In genomic region chr3:136078421-136079364, GRCh38 we compare ENCODE assay signal across 8 cellular contexts.
A peak's percentile ranks its signal among the peaks of the same experiment; 100 is the strongest.
DNase-seq lines count a peak whose midpoint lies in the region; ATAC-seq, FAIRE-seq and TF ChIP-seq lines count a peak whose summit lies in the region.

No MANE protein-coding gene starts in this region.

- peaks cover 8% of the 10 kb centered on the region for H3K4me1 Mint-ChIP-seq in chondrocyte (ENCODE audit: low read depth)
- peaks cover 0 to 4% (median 0%) of the 10 kb centered on the region in 7 donors for H3K4me1 Mint-ChIP-seq in naive thymus-derived CD4-positive, alpha-beta T cell

- H3K4me3 Mint-ChIP-seq in chondrocyte (ENCODE audit: unreplicated experiment): no peak overlapping the region
- H3K4me3 Mint-ChIP-seq in naive thymus-derived CD4-positive, alpha-beta T cell: no peak overlapping the region

- no peaks in the 10 kb centered on the region for H3K9me3 ChIP-seq in A549
- no peaks in the 10 kb centered on the region for H3K9me3 ChIP-seq in naive thymus-derived CD4-positive, alpha-beta T cell (ENCODE audit: control insufficient read depth in 2 of 3, low read length in 3 of 3)

- POLR2A ChIA-PET in A549 (lab: Yijun Ruan, JAX): interaction anchor here (1.1 to 1.5 kb wide), 2 partner anchors 117 to 674 kb away, joined by 3 to 6 read pairs; partner anchors contain the start of genes MSL2 and STAG1
- POLR2A ChIA-PET in naive thymus-derived CD4-positive, alpha-beta T cell (lab: Charles Lee): interaction anchor here (0.6 to 1.5 kb wide), 3 partner anchors 116 to 674 kb away, joined by 3 to 5 read pairs (median 4); partner anchors contain the start of gene STAG1

- H3K4me1 ChIP-seq in A549: peaks cover 9% of the 10 kb centered on the region; the same call in 2 of the 3 replicates
- H3K4me1 ChIP-seq in naive thymus-derived CD4-positive, alpha-beta T cell (ENCODE audit: control insufficient read depth in 2 of 2, insufficient read depth in 2 of 2, low read length in 2 of 2): no peaks in the 10 kb centered on the region

- peak; percentile 68 for TF ChIP-seq CTCF in A549 (IDR thresholded peaks at IDR 0.05)
- TF ChIP-seq CTCF in GM12864 (IDR thresholded peaks at IDR 0.05; ENCODE audit: low read depth, low read length, missing control alignments): peak; percentile 52
- TF ChIP-seq CTCF in chondrocyte (IDR thresholded peaks at IDR 0.05): peak; percentile 90

- peak; percentile 68 to 75 for TF ChIP-seq RAD21 in A549 (conservative IDR thresholded peaks at IDR 0.05 in 1 of 2, IDR thresholded peaks at IDR 0.05 in 1 of 2)

- H3K36me3 Mint-ChIP-seq in chondrocyte (ENCODE audit: low read depth): peaks cover 7% of the 10 kb centered on the region
- H3K36me3 Mint-ChIP-seq in naive thymus-derived CD4-positive, alpha-beta T cell: no peaks in the 10 kb centered on the region

- CTCF ChIA-PET in A549 (lab: Yijun Ruan, JAX): interaction anchor here (0.8 to 3.9 kb wide), 6 partner anchors 14 to 674 kb away, joined by 3 to 21 read pairs (median 4); partner anchors contain the start of genes PCCB and STAG1
- CTCF ChIA-PET in naive thymus-derived CD4-positive, alpha-beta T cell (lab: Charles Lee): interaction anchor here (0.6 to 2.9 kb wide), 6 partner anchors 288 to 938 kb away, joined by 3 to 24 read pairs (median 5); no protein-coding TSS in a partner anchor

- H3K27ac Mint-ChIP-seq in chondrocyte (ENCODE audit: unreplicated experiment): no peak overlapping the region
- H3K27ac Mint-ChIP-seq in naive thymus-derived CD4-positive, alpha-beta T cell: no peak overlapping the region

- 65% methylated on average over 6 of the region's 6 CpGs for WGBS in A549 (ENCODE audit: missing lambda C conversion rate)

- ATAC-seq in A549 (peak in 1 of 2 experiments; percentile 50; a peak in 2 of 6 replicates), HG02678 (IDR thresholded peaks at IDR 0.05; ENCODE audit: unreplicated experiment) (no peak)
- ATAC-seq in naive thymus-derived CD4-positive, alpha-beta T cell: no peak

- TF ChIP-seq EP300 in A549 (IDR thresholded peaks at IDR 0.05): no peak

- DNase-seq in A549 (ENCODE audit: low read depth in 1 of 2, low spot score in 1 of 2): peak; percentile 6 to 22
- no peak for DNase-seq in GM12864 (ENCODE audit: low read depth)
- peak; percentile 3 for DNase-seq in NCI-H446 treated with DMSO at 0.1 percent for 48 hours (lab: John Stamatoyannopoulos, UW)
- DNase-seq in chondrocyte (ENCODE audit: low spot score): no peak
- DNase-seq in naive thymus-derived CD4-positive, alpha-beta T cell: peak in 6 of 9 donors; percentile 9 to 49 (median 28)
- DNase-seq in iPS-NIHi11 (ENCODE audit: low spot score): no peak
- no peak for DNase-seq in stimulated activated naive CD4-positive, alpha-beta T cell treated with Interleukin-2 at 50 U/mL for 16 hours (lab: John Stamatoyannopoulos, UW)

- no peak for TF ChIP-seq POLR2A in A549 (IDR thresholded peaks at IDR 0.05; ENCODE audit: low read length)

- H3K4me2 ChIP-seq in A549: no peak overlapping the region

- intact Hi-C loops in naive thymus-derived CD4-positive, alpha-beta T cell (cut with micrococcal nuclease): loop anchor here (1.0 to 10.0 kb wide), 14 partner anchors 99 to 1976 kb away; partner anchors contain the start of genes NCK1 (in 2 of the 2), PCCB (in 1 of the 2) and STAG1 (in 1 of the 2)

- no peak for FAIRE-seq in A549 (lab: Jason Lieb, UNC)

- H3K27me3 ChIP-seq in naive thymus-derived CD4-positive, alpha-beta T cell (ENCODE audit: control insufficient read depth in 2 of 2, insufficient read depth in 2 of 2, low read length in 2 of 2): no peaks in the 10 kb centered on the region

- no peaks in the 10 kb centered on the region for H3K27me3 Mint-ChIP-seq in chondrocyte (ENCODE audit: low read depth)
- peaks cover 0 to 6% (median 0%) of the 10 kb centered on the region in 5 donors for H3K27me3 Mint-ChIP-seq in naive thymus-derived CD4-positive, alpha-beta T cell

- no peaks in the 10 kb centered on the region for H3K36me3 ChIP-seq in naive thymus-derived CD4-positive, alpha-beta T cell (ENCODE audit: control insufficient read depth in 2 of 3, insufficient read depth in 3 of 3, low read length in 3 of 3)

- no peak overlapping the region for H3K27ac ChIP-seq in A549
- no peak overlapping the region for H3K27ac ChIP-seq in naive thymus-derived CD4-positive, alpha-beta T cell (ENCODE audit: low read depth, low read length)

- H3K4me3 ChIP-seq in A549: no peak overlapping the region
- no peak overlapping the region for H3K4me3 ChIP-seq in GM12864 (ENCODE audit: low read depth, low read length)
- no peak overlapping the region for H3K4me3 ChIP-seq in naive thymus-derived CD4-positive, alpha-beta T cell (ENCODE audit: low read length)

- no peaks in the 10 kb centered on the region for H3K9me3 Mint-ChIP-seq in chondrocyte (ENCODE audit: low read depth)
- H3K9me3 Mint-ChIP-seq in naive thymus-derived CD4-positive, alpha-beta T cell: peaks cover 0 to 4% (median 0%) of the 10 kb centered on the region in 11 donors

TF ChIP-seq in A549, 52 proteins besides CTCF, POLR2A, EP300 and RAD21:
- TF ChIP-seq MAX (IDR thresholded peaks at IDR 0.05): no peak
- peak; percentile 58 for TF ChIP-seq SMC3 (IDR thresholded peaks at IDR 0.05)
TF ChIP-seq in A549: peak in this region for 1.

Comparison
In these comparisons a context has a peak if more than half of its experiments do, and no peak if none do; other contexts are left out.
1. DNase-seq: peak in A549 (2 of 2), NCI-H446 treated with DMSO at 0.1 percent for 48 hours (single experiment) and naive thymus-derived CD4-positive, alpha-beta T cell (6 of 9); none in GM12864 (single experiment), chondrocyte (single experiment), iPS-NIHi11 (single experiment) and stimulated activated naive CD4-positive, alpha-beta T cell treated with Interleukin-2 at 50 U/mL for 16 hours (single experiment).
2. Peak in every context shown above with its lines, with median percentiles within 50 percentile points of each other: CTCF ChIP-seq.